In the genomic region with DNA sequence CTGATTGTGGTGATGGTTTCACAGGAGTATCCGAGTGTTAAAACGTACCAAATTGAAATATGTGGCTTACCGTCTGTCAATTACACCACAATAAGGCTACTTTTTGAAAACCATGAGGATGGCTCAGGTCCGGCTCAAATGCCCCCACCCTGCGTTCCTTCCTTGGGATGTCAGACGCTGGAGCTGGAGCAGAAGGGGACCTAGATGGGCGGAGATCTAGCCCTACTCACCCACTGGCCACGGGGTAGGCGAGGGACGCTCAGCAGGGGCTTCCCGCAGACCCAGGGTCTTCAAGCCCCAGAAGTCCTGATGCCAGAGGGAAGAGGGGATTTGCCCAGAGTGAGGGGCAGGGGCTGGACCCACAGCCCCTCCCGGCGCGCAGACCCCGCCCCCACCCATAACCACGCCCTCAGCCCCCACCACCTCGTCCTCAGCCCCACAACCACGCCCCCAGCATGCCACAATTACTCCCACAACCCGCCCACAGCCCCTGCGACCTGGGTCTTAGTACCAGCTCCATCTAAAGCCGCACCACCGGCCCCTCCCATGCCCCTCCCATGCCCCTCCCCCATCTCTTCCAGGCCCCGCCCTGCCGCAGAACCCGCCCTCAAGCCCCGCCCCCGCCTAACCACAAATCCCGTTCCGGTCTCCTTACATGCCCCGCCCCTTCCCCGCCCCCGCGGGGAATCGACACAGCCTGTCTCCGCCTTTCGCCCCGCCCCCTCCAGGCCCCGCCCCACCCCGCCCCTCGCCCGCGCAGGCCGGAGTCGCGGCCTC, we compare ENCODE assay signal across 1 cellular context.
TF ChIP-seq lines count a peak whose summit lies in the region.

A gene with protein sequence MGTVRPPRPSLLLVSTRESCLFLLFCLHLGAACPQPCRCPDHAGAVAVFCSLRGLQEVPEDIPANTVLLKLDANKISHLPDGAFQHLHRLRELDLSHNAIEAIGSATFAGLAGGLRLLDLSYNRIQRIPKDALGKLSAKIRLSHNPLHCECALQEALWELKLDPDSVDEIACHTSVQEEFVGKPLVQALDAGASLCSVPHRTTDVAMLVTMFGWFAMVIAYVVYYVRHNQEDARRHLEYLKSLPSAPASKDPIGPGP (plus strand): TSS at position 764 of the 777 bp plus-strand sequence. CDS start 1,135 bp downstream, outside the sequence.

TF ChIP-seq in SK-N-SH treated with all-trans-retinoic acid at 6 μM for 48 hours, 23 proteins besides CTCF, POLR2A, EP300 and RAD21 (continued from another document):
- TF ChIP-seq, protein P1, sequence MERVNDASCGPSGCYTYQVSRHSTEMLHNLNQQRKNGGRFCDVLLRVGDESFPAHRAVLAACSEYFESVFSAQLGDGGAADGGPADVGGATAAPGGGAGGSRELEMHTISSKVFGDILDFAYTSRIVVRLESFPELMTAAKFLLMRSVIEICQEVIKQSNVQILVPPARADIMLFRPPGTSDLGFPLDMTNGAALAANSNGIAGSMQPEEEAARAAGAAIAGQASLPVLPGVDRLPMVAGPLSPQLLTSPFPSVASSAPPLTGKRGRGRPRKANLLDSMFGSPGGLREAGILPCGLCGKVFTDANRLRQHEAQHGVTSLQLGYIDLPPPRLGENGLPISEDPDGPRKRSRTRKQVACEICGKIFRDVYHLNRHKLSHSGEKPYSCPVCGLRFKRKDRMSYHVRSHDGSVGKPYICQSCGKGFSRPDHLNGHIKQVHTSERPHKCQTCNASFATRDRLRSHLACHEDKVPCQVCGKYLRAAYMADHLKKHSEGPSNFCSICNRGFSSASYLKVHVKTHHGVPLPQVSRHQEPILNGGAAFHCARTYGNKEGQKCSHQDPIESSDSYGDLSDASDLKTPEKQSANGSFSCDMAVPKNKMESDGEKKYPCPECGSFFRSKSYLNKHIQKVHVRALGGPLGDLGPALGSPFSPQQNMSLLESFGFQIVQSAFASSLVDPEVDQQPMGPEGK (CRISPR knock-in tag; IDR thresholded peaks at IDR 0.05; ENCODE audit: borderline replicate concordance), result no peak
- TF ChIP-seq CSDC2 (CRISPR knock-in tag; IDR thresholded peaks at IDR 0.05) (no peak), ESRRG (CRISPR knock-in tag; IDR thresholded peaks at IDR 0.05) (no peak), ZNF8 (CRISPR knock-in tag; IDR thresholded peaks at IDR 0.05) (no peak)
